ENCODE assay signal across 9 cellular contexts in the genomic region with DNA sequence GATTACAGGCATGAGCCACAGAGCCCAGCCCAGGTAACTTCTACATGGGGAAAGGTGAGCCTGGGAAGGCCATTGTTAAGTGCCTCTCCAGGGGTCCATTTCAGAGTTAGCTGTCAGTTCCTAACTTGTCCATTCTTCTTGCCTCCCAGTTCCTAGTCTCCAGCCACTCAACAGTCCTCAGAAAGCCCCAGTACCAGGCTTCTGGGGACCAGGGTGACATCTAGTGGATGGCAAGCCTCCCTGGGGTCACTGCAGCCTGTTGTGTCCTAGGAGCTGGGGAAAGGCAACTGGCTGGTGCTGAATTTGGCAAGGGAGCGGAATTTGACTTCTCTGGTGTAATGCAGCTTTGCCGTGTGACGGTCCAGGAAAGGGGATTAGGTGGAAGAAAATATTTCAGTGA. TPM values are rescaled to one million over a fixed set of nuclear protein-coding genes. Genes with fewer than 3 reads are reported as not detected.
DNase-seq lines count a peak whose midpoint lies in the region; ATAC-seq and TF ChIP-seq lines count a peak whose summit lies in the region.
"Had no signal": no experiment of that assay in that cellular context is flagged by ENCODE, and none has a peak within 500 bp of the region (broad histone marks: within the 10 kb centered on the region; RNA-seq: fewer than 3 reads in every experiment).

No MANE protein-coding gene starts in this region.

- no peaks in the 10 kb centered on the region for H3K9me3 Mint-ChIP-seq in endothelial cell (ENCODE audit: unreplicated experiment)

- TF ChIP-seq CTCF in endothelial cell (IDR thresholded peaks at IDR 0.05; ENCODE audit: unreplicated experiment) (no peak), neutrophil (IDR thresholded peaks at IDR 0.05) (no peak), vagina (IDR thresholded peaks at IDR 0.05) (no peak)

- H3K9me3 ChIP-seq in neutrophil (no peaks in the 10 kb centered on the region), vagina (no peaks in the 10 kb centered on the region)

- peaks cover 7% of the 10 kb centered on the region for H3K27me3 Mint-ChIP-seq in endothelial cell (ENCODE audit: unreplicated experiment)

- peak overlapping the region; percentile 55 for H3K4me3 ChIP-seq in neutrophil (ENCODE audit: low read depth in 1 of 2, low read length in 1 of 2)
- no peak overlapping the region for H3K4me3 ChIP-seq in vagina

- H3K4me1 ChIP-seq in neutrophil (ENCODE audit: control insufficient read depth in 1 of 2, insufficient read depth in 1 of 2, low read depth in 1 of 2, low read length in 1 of 2) (peaks cover 62 to 63% of the 10 kb centered on the region in 2 experiments), vagina (no peaks in the 10 kb centered on the region)

- intact Hi-C loops in vagina (cut with DNase I): no loop called here

- H3K27me3 ChIP-seq in neutrophil: no peaks in the 10 kb centered on the region
- H3K27me3 ChIP-seq in vagina: no peaks in the 10 kb centered on the region

- H3K4me3 Mint-ChIP-seq in endothelial cell (ENCODE audit: unreplicated experiment): no peak overlapping the region

- no peak for ATAC-seq in GM21515 (IDR thresholded peaks at IDR 0.05; ENCODE audit: unreplicated experiment)
- ATAC-seq in HG02623 (IDR thresholded peaks at IDR 0.05; ENCODE audit: unreplicated experiment): no peak

- H3K27ac Mint-ChIP-seq in endothelial cell (ENCODE audit: unreplicated experiment): no peak overlapping the region

- H3K27ac ChIP-seq in neutrophil (peak overlapping the region; percentile 87), vagina (no peak overlapping the region)

- peaks cover 39% of the 10 kb centered on the region for H3K36me3 ChIP-seq in neutrophil
- H3K36me3 ChIP-seq in vagina: no peaks in the 10 kb centered on the region

- peaks cover 4% of the 10 kb centered on the region for H3K36me3 Mint-ChIP-seq in endothelial cell (ENCODE audit: low read depth, unreplicated experiment)

- peak; percentile 27 for DNase-seq in activated CD4-positive, alpha-beta T cell treated with anti-CD3 and anti-CD28 coated beads for 48 hours
- DNase-seq in activated CD4-positive, alpha-beta T cell treated with anti-CD3 and anti-CD28 coated beads for 1 hour: no peak
- DNase-seq in NOMO-1 treated with DMSO at 0.1 percent for 48 hours (lab: John Stamatoyannopoulos, UW; ENCODE audit: unreplicated experiment) (peak; percentile 48), endothelial cell (ENCODE audit: low spot score) (peak; percentile 42), vagina (ENCODE audit: extremely low spot score in 2 of 2) (no peak)

- TF ChIP-seq POLR2A in vagina (IDR thresholded peaks at IDR 0.05): no peak

- H3K4me1 Mint-ChIP-seq in endothelial cell (ENCODE audit: unreplicated experiment): peaks cover 30% of the 10 kb centered on the region

RNA-seq across cellular contexts. Expression of a gene that starts 2.1 kb away (rescaled TPM):
- 0.67 TPM for total RNA-seq in endothelial cell (ENCODE audit: unreplicated experiment)
- 2.7 TPM for total RNA-seq in vagina

RNA-seq across cellular contexts. Expression of a gene that starts 17.0 kb away (rescaled TPM):
- 3.8 TPM for total RNA-seq in endothelial cell (ENCODE audit: unreplicated experiment)
- 0.74 TPM for total RNA-seq in vagina

RNA-seq across cellular contexts. Expression of a gene that starts 28.6 kb away (rescaled TPM):
- total RNA-seq in endothelial cell (ENCODE audit: unreplicated experiment) (not detected), vagina (43.5 TPM)

RNA-seq across cellular contexts. Expression of a gene that starts 55.2 kb away (rescaled TPM):
- not detected for total RNA-seq in endothelial cell (ENCODE audit: unreplicated experiment)
- total RNA-seq in vagina: not detected
- total RNA-seq: skeletal muscle tissue had no signal

Comparison
In these comparisons a context has a peak if more than half of its experiments do, and no peak if none do; other contexts are left out.
1. DNase-seq: peak in activated CD4-positive, alpha-beta T cell treated with anti-CD3 and anti-CD28 coated beads for 48 hours (single experiment), NOMO-1 treated with DMSO at 0.1 percent for 48 hours (single experiment) and endothelial cell (single experiment); none in activated CD4-positive, alpha-beta T cell treated with anti-CD3 and anti-CD28 coated beads for 1 hour (single experiment) and vagina (0 of 2).
2. H3K4me3 ChIP-seq: peak in neutrophil (2 of 2); none in vagina (0 of 2).
3. RNA of a gene that starts 28.6 kb away (total RNA-seq): 43.5 TPM in vagina (single experiment); not detected in endothelial cell (single experiment); every median in the first group is over 10 times any median in the second.